In the genomic region with DNA sequence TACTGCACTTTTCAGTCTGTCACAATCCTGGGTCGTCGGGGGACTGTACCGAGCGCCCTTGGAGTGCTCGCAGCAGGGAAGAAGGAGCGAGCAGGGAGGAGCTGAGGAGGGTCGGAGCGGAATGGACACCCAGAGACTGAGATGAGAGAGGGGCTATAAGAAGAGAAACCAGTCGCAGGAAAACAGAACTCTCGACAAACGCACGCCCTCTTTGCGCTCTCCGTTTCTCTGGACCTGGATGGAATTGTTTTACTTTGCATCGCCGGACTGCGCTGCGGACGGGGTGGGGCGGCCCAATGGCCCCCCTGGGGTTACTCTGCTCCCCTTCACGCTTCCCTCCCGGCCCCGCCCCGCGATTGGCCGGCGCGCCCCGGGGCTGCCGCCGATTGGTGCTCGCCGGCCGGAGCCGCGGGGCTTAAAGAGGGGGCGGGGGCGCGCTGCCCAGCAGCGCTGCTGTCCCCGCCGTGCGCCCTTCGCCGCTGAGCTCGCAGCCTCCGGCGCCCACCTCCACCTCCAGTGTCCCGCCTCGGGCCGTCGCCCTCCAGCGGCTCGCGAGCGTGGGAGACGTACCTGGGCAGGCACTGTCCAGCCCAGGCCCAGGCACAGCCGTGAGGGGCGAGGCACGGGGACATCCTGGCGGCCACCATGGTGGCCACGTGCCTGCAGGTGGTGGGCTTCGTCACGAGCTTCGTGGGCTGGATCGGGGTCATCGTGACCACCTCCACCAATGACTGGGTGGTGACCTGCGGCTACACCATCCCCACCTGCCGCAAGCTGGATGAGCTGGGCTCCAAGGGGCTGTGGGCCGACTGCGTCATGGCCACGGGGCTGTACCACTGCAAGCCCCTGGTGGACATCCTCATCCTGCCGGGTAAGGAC, we compare ENCODE assay signal across 8 cellular contexts. TPM values are rescaled to one million over a fixed set of nuclear protein-coding genes. Genes with fewer than 3 reads are reported as not detected.
DNase-seq lines count a peak whose midpoint lies in the region; ATAC-seq and TF ChIP-seq lines count a peak whose summit lies in the region.

A gene (plus strand): TSS at position 447 of the 879 bp plus-strand sequence. CDS start 199 bp downstream, at position 646.

- ATAC-seq in activated T-cell treated with anti-CD3 and anti-CD28 coated beads, Interleukin-2, amount 50 U/mL, for 72 hours (replicated peaks in 1 of 2): peak; percentile 57 to 68
- ATAC-seq in mucosa of descending colon (peak; percentile 57), upper lobe of left lung (ENCODE audit: low FRiP score in 2 of 2) (peak in 1 of 2 donors; percentile 82), GM19452 (IDR thresholded peaks at IDR 0.05; ENCODE audit: unreplicated experiment) (no peak), HG02852 (IDR thresholded peaks at IDR 0.05; ENCODE audit: unreplicated experiment) (no peak)

- H3K27me3 ChIP-seq in SJSA1 (replicated peaks): no peaks in the 10 kb centered on the region
- H3K27me3 ChIP-seq in esophagus muscularis mucosa: peaks cover 0 to 51% (median 13%) of the 10 kb centered on the region in 4 donors
- H3K27me3 ChIP-seq in upper lobe of left lung: peaks cover 0 to 20% (median 14%) of the 10 kb centered on the region in 4 donors

- no peak within 1 kb of the TSS for H3K27ac Mint-ChIP-seq in activated T-cell treated with anti-CD3 and anti-CD28 coated beads, Interleukin-2, amount 50 U/mL, for 72 hours

- peaks cover 15% of the 10 kb centered on the region for H3K4me1 Mint-ChIP-seq in activated T-cell treated with anti-CD3 and anti-CD28 coated beads, Interleukin-2, amount 50 U/mL, for 72 hours (ENCODE audit: low read depth)

- TF ChIP-seq CTCF in esophagus muscularis mucosa (IDR thresholded peaks at IDR 0.05) (peak in 1 of 3 experiments; percentile 2), mucosa of descending colon (IDR thresholded peaks at IDR 0.05) (no peak), upper lobe of left lung (IDR thresholded peaks at IDR 0.05) (peak in 2 of 6 experiments; percentile 24 to 28)

- peak within 1 kb of the TSS; percentile 28 for H3K4me3 ChIP-seq in SJSA1
- H3K4me3 ChIP-seq in esophagus muscularis mucosa: peak within 1 kb of the TSS; percentile 51 to 65 (median 58)
- H3K4me3 ChIP-seq in mucosa of descending colon: no peak within 1 kb of the TSS
- H3K4me3 ChIP-seq in upper lobe of left lung: peak within 1 kb of the TSS; percentile 30 to 58 (median 50)

- H3K27ac ChIP-seq in SJSA1 (no peak within 1 kb of the TSS), esophagus muscularis mucosa (replicated peaks in 1 of 4) (peak within 1 kb of the TSS; percentile 29 to 74 (median 58)), upper lobe of left lung (peak within 1 kb of the TSS; percentile 71 to 87 (median 80))

- no peak for TF ChIP-seq POLR2A in esophagus muscularis mucosa (IDR thresholded peaks at IDR 0.05; ENCODE audit: low read depth)
- TF ChIP-seq POLR2A in upper lobe of left lung (IDR thresholded peaks at IDR 0.05): no peak

- peak in 1 of 2 donors; percentile 11 for DNase-seq in activated T-cell treated with anti-CD3 and anti-CD28 coated beads, Interleukin-2, amount 50 U/mL, for 72 hours
- DNase-seq in activated T-cell treated with anti-CD3 and anti-CD28 coated beads for 4 hours: no peak
- DNase-seq in SJSA1 (ENCODE audit: low read depth in 1 of 2, low spot score in 2 of 2): no peak
- DNase-seq in esophagus muscularis mucosa (ENCODE audit: extremely low spot score): no peak
- DNase-seq in mucosa of descending colon: peak in 1 of 3 donors; percentile 15
- DNase-seq in upper lobe of left lung: peak in 1 of 2 donors; percentile 90

- H3K4me1 ChIP-seq in SJSA1 (replicated peaks): peaks cover 11% of the 10 kb centered on the region
- H3K4me1 ChIP-seq in esophagus muscularis mucosa: peaks cover 24 to 28% (median 25%) of the 10 kb centered on the region in 4 donors
- H3K4me1 ChIP-seq in mucosa of descending colon (ENCODE audit: low read depth): peaks cover 18% of the 10 kb centered on the region
- peaks cover 17 to 24% (median 20%) of the 10 kb centered on the region in 4 donors for H3K4me1 ChIP-seq in upper lobe of left lung

- H3K9me3 ChIP-seq in SJSA1 (replicated peaks): no peaks in the 10 kb centered on the region
- no peaks in the 10 kb centered on the region for H3K9me3 ChIP-seq in esophagus muscularis mucosa
- no peaks in the 10 kb centered on the region for H3K9me3 ChIP-seq in mucosa of descending colon
- no peaks in the 10 kb centered on the region for H3K9me3 ChIP-seq in upper lobe of left lung

- WGBS in esophagus muscularis mucosa: 0% methylated on average over 18 of the region's 73 CpGs
- 3 to 10% methylated on average over 16 to 28 of the region's 73 CpGs for WGBS in upper lobe of left lung, 2 donors

- H3K36me3 ChIP-seq in SJSA1: no peaks in the 10 kb centered on the region
- no peaks in the 10 kb centered on the region for H3K36me3 ChIP-seq in esophagus muscularis mucosa
- H3K36me3 ChIP-seq in mucosa of descending colon (ENCODE audit: low read depth): no peaks in the 10 kb centered on the region
- no peaks in the 10 kb centered on the region for H3K36me3 ChIP-seq in upper lobe of left lung

- intact Hi-C loops in esophagus muscularis mucosa (cut with DNase I): loop anchor here (10.0 kb wide), 1 partner anchor 276 kb away; no protein-coding TSS in a partner anchor
- intact Hi-C loops in mucosa of descending colon (cut with DNase I, micrococcal nuclease): loop anchor here in 1 of 2 donors (5.0 to 10.0 kb wide), 2 partner anchors 274 to 396 kb away; no protein-coding TSS in a partner anchor

- H3K4me3 Mint-ChIP-seq in activated T-cell treated with anti-CD3 and anti-CD28 coated beads, Interleukin-2, amount 50 U/mL, for 72 hours: peak within 1 kb of the TSS; percentile 84 to 93

- H3K9me3 Mint-ChIP-seq in activated T-cell treated with anti-CD3 and anti-CD28 coated beads, Interleukin-2, amount 50 U/mL, for 72 hours: no peaks in the 10 kb centered on the region

- H3K27me3 Mint-ChIP-seq in activated T-cell treated with anti-CD3 and anti-CD28 coated beads, Interleukin-2, amount 50 U/mL, for 72 hours (ENCODE audit: low read depth): peaks cover 40% of the 10 kb centered on the region

- TF ChIP-seq EP300 in esophagus muscularis mucosa (IDR thresholded peaks at IDR 0.05) (no peak), upper lobe of left lung (IDR thresholded peaks at IDR 0.05) (no peak)

- peaks cover 0 to 2% of the 10 kb centered on the region in 2 donors for H3K36me3 Mint-ChIP-seq in activated T-cell treated with anti-CD3 and anti-CD28 coated beads, Interleukin-2, amount 50 U/mL, for 72 hours (ENCODE audit: insufficient read depth in 2 of 2)

RNA-seq across cellular contexts. Expression of the gene that starts here (rescaled TPM):
- total RNA-seq in activated T-cell treated with anti-CD3 and anti-CD28 coated beads, Interleukin-2, amount 50 U/mL, for 72 hours: not detected
- 0.66 and 1.7 TPM in 2 replicates for total RNA-seq in SJSA1 (2014; rRNA removed; shearing (Covaris generic))
- total RNA-seq in esophagus muscularis mucosa: 1 to 10 TPM; 3.0 to 5.2 (median 3.6) TPM
- total RNA-seq in mucosa of descending colon: 10 to 100 TPM in 1 of 3 donors, 1 to 10 TPM in 2; 2.8 to 15.9 (median 5.9) TPM
- 10 to 100 TPM in 1 of 6 donors, 1 to 10 TPM in 5; 2.1 to 17.1 (median 6.0) TPM for total RNA-seq in upper lobe of left lung

Comparison
In these comparisons a context has a peak if more than half of its experiments do, and no peak if none do; other contexts are left out.
1. Peak in ATAC-seq in activated T-cell treated with anti-CD3 and anti-CD28 coated beads, Interleukin-2, amount 50 U/mL, for 72 hours; RNA of the gene not detected or under 1 TPM.